ENCODE assay signal across 8 cellular contexts in the genomic region with DNA sequence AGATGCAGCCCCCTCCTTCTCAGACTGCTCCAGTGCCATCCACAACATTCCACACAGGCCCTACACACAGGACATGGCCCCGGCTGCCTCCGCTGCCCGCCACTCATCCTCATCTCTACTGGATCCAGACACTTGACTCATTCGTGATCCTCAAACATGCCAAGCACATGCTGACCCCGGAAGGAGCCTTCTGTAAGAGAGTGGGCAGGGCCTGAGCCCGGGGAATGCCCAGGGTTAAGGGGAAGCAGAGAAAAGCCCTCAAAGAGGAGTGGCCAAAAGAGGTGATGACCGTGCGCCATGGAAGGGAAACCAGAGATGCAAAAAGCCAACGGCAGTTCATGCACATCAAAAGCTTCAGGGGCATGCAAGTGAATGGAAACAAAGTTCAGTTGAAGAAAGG. TPM values are rescaled to one million over a fixed set of nuclear protein-coding genes. Genes with fewer than 3 reads are reported as not detected.
DNase-seq lines count a peak whose midpoint lies in the region; ATAC-seq and TF ChIP-seq lines count a peak whose summit lies in the region.

No MANE protein-coding gene starts in this region.

- DNase-seq in activated CD4-positive, alpha-beta memory T cell treated with anti-CD3 and anti-CD28 coated beads for 36 hours: peak; percentile 71
- peak; percentile 12 to 29 (median 28) for DNase-seq in stimulated activated CD4-positive, alpha-beta T cell treated with anti-CD3 and anti-CD28 coated beads, Interleukin-12 subunit alpha, Interleukin-12 subunit beta, amount 100 ng/mL, for 48 hours (ENCODE audit: low read depth in 2 of 3, low spot score in 1 of 3)
- no peak for DNase-seq in cerebellar nuclear complex (lab: John Stamatoyannopoulos, UW)
- no peak for DNase-seq in KBM-7
- DNase-seq in endodermal cell: no peak
- DNase-seq in right atrium auricular region (ENCODE audit: low spot score): no peak

- no peaks in the 10 kb centered on the region for H3K27me3 Mint-ChIP-seq in activated CD4-positive, alpha-beta memory T cell treated with anti-CD3 and anti-CD28 coated beads for 36 hours
- H3K27me3 Mint-ChIP-seq in endodermal cell (ENCODE audit: insufficient read depth): peaks cover 4% of the 10 kb centered on the region

- H3K4me3 ChIP-seq in endodermal cell (ENCODE audit: low read length) (no peak overlapping the region), right atrium auricular region (no peak overlapping the region)

- ATAC-seq in GM18520 (IDR thresholded peaks at IDR 0.05; ENCODE audit: unreplicated experiment) (peak; percentile 81), HG02840 (IDR thresholded peaks at IDR 0.05; ENCODE audit: low FRiP score, unreplicated experiment) (peak; percentile 82)

- H3K4me1 ChIP-seq in endodermal cell (ENCODE audit: control insufficient read depth, insufficient read depth, low read length) (peaks cover 8% of the 10 kb centered on the region), right atrium auricular region (peaks cover 0 to 29% of the 10 kb centered on the region in 2 donors)

- CTCF ChIA-PET in activated CD4-positive, alpha-beta memory T cell treated with anti-CD3 and anti-CD28 coated beads for 36 hours (lab: Charles Lee): interaction anchor here (0.7 to 1.3 kb wide), 2 partner anchors 19 to 200 kb away, joined by 3 read pairs; no protein-coding TSS in a partner anchor

- H3K27ac Mint-ChIP-seq in activated CD4-positive, alpha-beta memory T cell treated with anti-CD3 and anti-CD28 coated beads for 36 hours: peak overlapping the region; percentile 74
- no peak overlapping the region for H3K27ac Mint-ChIP-seq in endodermal cell

- POLR2A ChIA-PET in activated CD4-positive, alpha-beta memory T cell treated with anti-CD3 and anti-CD28 coated beads for 36 hours (lab: Charles Lee): no interaction called here

- peaks cover 59% of the 10 kb centered on the region for H3K4me1 Mint-ChIP-seq in activated CD4-positive, alpha-beta memory T cell treated with anti-CD3 and anti-CD28 coated beads for 36 hours (ENCODE audit: low read depth)
- H3K4me1 Mint-ChIP-seq in endodermal cell: peaks cover 11% of the 10 kb centered on the region

- intact Hi-C loops in activated CD4-positive, alpha-beta memory T cell treated with anti-CD3 and anti-CD28 coated beads for 36 hours (cut with micrococcal nuclease): no loop called here

- H3K9me3 ChIP-seq in endodermal cell (ENCODE audit: control insufficient read depth, low read length) (peaks cover 15% of the 10 kb centered on the region), right atrium auricular region (peaks cover 0 to 4% of the 10 kb centered on the region in 2 donors)

- H3K27ac ChIP-seq in endodermal cell (ENCODE audit: low read depth, low read length): no peak overlapping the region
- H3K27ac ChIP-seq in right atrium auricular region: no peak overlapping the region

- 94 to 95% methylated on average over 5 to 8 of the region's 9 CpGs for WGBS in endodermal cell (ENCODE audit: insufficient coverage in 1 of 2, insufficient read length in 1 of 2), 2 experiments

- H3K9ac ChIP-seq in endodermal cell (ENCODE audit: extremely low read depth, low read length, poor library complexity, severe bottlenecking): no peak overlapping the region

- H3K36me3 ChIP-seq in endodermal cell (ENCODE audit: control insufficient read depth, insufficient read depth, low read length) (no peaks in the 10 kb centered on the region), right atrium auricular region (no peaks in the 10 kb centered on the region)

- TF ChIP-seq CTCF in endodermal cell (conservative IDR thresholded peaks at IDR 0.05): no peak
- no peak for TF ChIP-seq CTCF in right atrium auricular region (IDR thresholded peaks at IDR 0.05)

- H3K27me3 ChIP-seq in endodermal cell (ENCODE audit: control insufficient read depth, insufficient read depth, low read length, poor library complexity, severe bottlenecking): no peaks in the 10 kb centered on the region
- H3K27me3 ChIP-seq in right atrium auricular region: no peaks in the 10 kb centered on the region

- peaks cover 38% of the 10 kb centered on the region for H3K36me3 Mint-ChIP-seq in activated CD4-positive, alpha-beta memory T cell treated with anti-CD3 and anti-CD28 coated beads for 36 hours
- H3K36me3 Mint-ChIP-seq in endodermal cell (ENCODE audit: low read depth): no peaks in the 10 kb centered on the region

- peak overlapping the region; percentile 36 for H3K4me3 Mint-ChIP-seq in activated CD4-positive, alpha-beta memory T cell treated with anti-CD3 and anti-CD28 coated beads for 36 hours
- no peak overlapping the region for H3K4me3 Mint-ChIP-seq in endodermal cell

- no peaks in the 10 kb centered on the region for H3K9me3 Mint-ChIP-seq in activated CD4-positive, alpha-beta memory T cell treated with anti-CD3 and anti-CD28 coated beads for 36 hours
- H3K9me3 Mint-ChIP-seq in endodermal cell: peaks cover 1% of the 10 kb centered on the region

- in situ Hi-C loops in KBM-7 (cut with MboI; ENCODE audit: low pct_unique_long_range_greater_than_20kb, low sequenced_read_pairs): no loop called here

RNA-seq across cellular contexts. Expression of gene RFTN1, which starts 46.1 kb away (rescaled TPM):
- total RNA-seq in activated CD4-positive, alpha-beta memory T cell treated with anti-CD3 and anti-CD28 coated beads for 36 hours: 100 to 1,000 TPM; 104 to 106 TPM
- total RNA-seq in endodermal cell: 1 to 10 TPM in 1 of 2 donors, under 1 TPM in 1; 0.80 to 1.1 TPM
- 5.2 TPM for polyA plus RNA-seq in endodermal cell (2013, experiment 1 of 2)
- polyA plus RNA-seq in endodermal cell (2013, experiment 2 of 2): 7.0 TPM
- total RNA-seq in right atrium auricular region: 10 to 100 TPM; 15.9 to 33.6 TPM

Comparison
In these comparisons a context has a peak if more than half of its experiments do, and no peak if none do; other contexts are left out.
1. DNase-seq: peak in activated CD4-positive, alpha-beta memory T cell treated with anti-CD3 and anti-CD28 coated beads for 36 hours (single experiment) and stimulated activated CD4-positive, alpha-beta T cell treated with anti-CD3 and anti-CD28 coated beads, Interleukin-12 subunit alpha, Interleukin-12 subunit beta, amount 100 ng/mL, for 48 hours (3 of 3); none in cerebellar nuclear complex (0 of 2), KBM-7 (single experiment), endodermal cell (single experiment) and right atrium auricular region (single experiment).
2. RNA of gene RFTN1, which starts 46.1 kb away (total RNA-seq): 104 to 106 TPM in activated CD4-positive, alpha-beta memory T cell treated with anti-CD3 and anti-CD28 coated beads for 36 hours and 15.9 to 33.6 TPM in right atrium auricular region; 0.80 to 1.1 TPM in endodermal cell; every median in the first group is over 4 times any median in the second.